In genomic region chr18:12038661-12039417, GRCh38 we compare ENCODE assay signal across 8 cellular contexts. TPM values are rescaled to one million over a fixed set of nuclear protein-coding genes. Genes with fewer than 3 reads are reported as not detected.
DNase-seq lines count a peak whose midpoint lies in the region; ATAC-seq and TF ChIP-seq lines count a peak whose summit lies in the region.

No MANE protein-coding gene starts in this region.

- intact Hi-C loops in head of caudate nucleus (cut with DNase I), result loop anchor here (2.0 to 10.0 kb wide), 2 partner anchors 100 to 304 kb away; no protein-coding TSS in a partner anchor

- H3K36me3 ChIP-seq in DOHH2 (ENCODE audit: control insufficient read depth, low read length) (no peaks in the 10 kb centered on the region), osteoblast (ENCODE audit: insufficient read depth, low read length) (no peaks in the 10 kb centered on the region), suprapubic skin (no peaks in the 10 kb centered on the region)

- H3K9me2 ChIP-seq in DOHH2 (replicated peaks; ENCODE audit: control insufficient read depth, low read length), result no peaks in the 10 kb centered on the region

- H3K36me3 Mint-ChIP-seq in activated naive CD4-positive, alpha-beta T cell treated with anti-CD3 and anti-CD28 coated beads, Interleukin-2, amount 50 U/mL, for 72 hours, result no peaks in the 10 kb centered on the region

- peak; percentile 81 for ATAC-seq in GM21717 (IDR thresholded peaks at IDR 0.05; ENCODE audit: unreplicated experiment)
- peak; percentile 71 to 87 for ATAC-seq in activated naive CD4-positive, alpha-beta T cell treated with anti-CD3 and anti-CD28 coated beads, Interleukin-2, amount 50 U/mL, for 72 hours

- TF ChIP-seq CTCF in DOHH2 (IDR thresholded peaks at IDR 0.05; ENCODE audit: low read depth, low read length, poor library complexity, severe bottlenecking) (peak; percentile 91), osteoblast (IDR thresholded peaks at IDR 0.05; ENCODE audit: extremely low read depth, low read depth, low read length) (peak; percentile 82), suprapubic skin (IDR thresholded peaks at IDR 0.05) (peak; percentile 90 to 99)

- no peak for TF ChIP-seq EP300 in suprapubic skin (IDR thresholded peaks at IDR 0.05)

- no peak overlapping the region for H3K27ac Mint-ChIP-seq in activated naive CD4-positive, alpha-beta T cell treated with anti-CD3 and anti-CD28 coated beads, Interleukin-2, amount 50 U/mL, for 72 hours

- H3K79me2 ChIP-seq in DOHH2 (ENCODE audit: control insufficient read depth, low read length) (no peaks in the 10 kb centered on the region), osteoblast (ENCODE audit: insufficient read depth, low read length) (no peaks in the 10 kb centered on the region)

- H3K9me3 ChIP-seq in DOHH2 (ENCODE audit: control insufficient read depth, insufficient read depth, low read length), result no peaks in the 10 kb centered on the region
- H3K9me3 ChIP-seq in osteoblast (ENCODE audit: low read depth, low read length), result no peaks in the 10 kb centered on the region
- no peaks in the 10 kb centered on the region for H3K9me3 ChIP-seq in suprapubic skin

- DNase-seq in Kasumi-1 (lab: John Stamatoyannopoulos, UW), result peak; percentile 47 to 58
- peak; percentile 17 for DNase-seq in SKM-1 (lab: John Stamatoyannopoulos, UW; ENCODE audit: unreplicated experiment)
- DNase-seq in activated naive CD4-positive, alpha-beta T cell treated with anti-CD3 and anti-CD28 coated beads, Interleukin-2, amount 50 U/mL, for 72 hours (ENCODE audit: low spot score in 2 of 2), result peak; percentile 81 to 83
- peak; percentile 66 to 93 (median 85) for DNase-seq in head of caudate nucleus
- DNase-seq in osteoblast (ENCODE audit: insufficient read length, low spot score, missing footprints), result peak; percentile 97
- DNase-seq in suprapubic skin (ENCODE audit: low spot score in 2 of 2), result peak; percentile 89 to 92

- H3K4me3 ChIP-seq in DOHH2 (ENCODE audit: low read length) (peak overlapping the region; percentile 81), osteoblast (ENCODE audit: insufficient read depth, low read length) (peak overlapping the region; percentile 77), suprapubic skin (peak overlapping the region; percentile 57)

- no peaks in the 10 kb centered on the region for H3F3A ChIP-seq in DOHH2 (ENCODE audit: control insufficient read depth, insufficient read depth)

- H3K27me3 ChIP-seq in DOHH2 (ENCODE audit: control insufficient read depth, low read length) (peaks cover 13% of the 10 kb centered on the region; the same call in 1 of the 2 replicates), osteoblast (ENCODE audit: insufficient read depth, low read length) (no peaks in the 10 kb centered on the region), suprapubic skin (no peaks in the 10 kb centered on the region)

- H4K20me1 ChIP-seq in DOHH2 (ENCODE audit: control insufficient read depth, insufficient read depth, low read depth, low read length) (no peaks in the 10 kb centered on the region), osteoblast (ENCODE audit: insufficient read depth, low read length) (no peaks in the 10 kb centered on the region)

- H2AFZ ChIP-seq in osteoblast (ENCODE audit: low read length), result peak overlapping the region; percentile 94

- no peak for TF ChIP-seq POLR2A in suprapubic skin (IDR thresholded peaks at IDR 0.05)

- WGBS in suprapubic skin, result under 1% methylated on average over 48 of the region's 70 CpGs

- H3K4me2 ChIP-seq in DOHH2 (ENCODE audit: low read length) (peak overlapping the region; percentile 96), osteoblast (ENCODE audit: insufficient read depth, low read length) (peak overlapping the region; percentile 85)

- H3K27ac ChIP-seq in DOHH2 (ENCODE audit: low read depth, low read length), result no peak overlapping the region
- H3K27ac ChIP-seq in osteoblast (ENCODE audit: low read depth, low read length), result peak overlapping the region; percentile 57
- peak overlapping the region; percentile 81 for H3K27ac ChIP-seq in suprapubic skin

- H3K4me1 ChIP-seq in DOHH2 (ENCODE audit: control insufficient read depth, low read length), result peaks cover 7% of the 10 kb centered on the region
- H3K4me1 ChIP-seq in osteoblast (ENCODE audit: insufficient read depth, low read length), result peaks cover 18% of the 10 kb centered on the region
- H3K4me1 ChIP-seq in suprapubic skin, result peaks cover 19% of the 10 kb centered on the region

- no peaks in the 10 kb centered on the region for H3K9me3 Mint-ChIP-seq in activated naive CD4-positive, alpha-beta T cell treated with anti-CD3 and anti-CD28 coated beads, Interleukin-2, amount 50 U/mL, for 72 hours

RNA-seq across cellular contexts. Expression of gene ANKRD62, which starts 54.8 kb away (rescaled TPM):
- not detected for total RNA-seq in activated naive CD4-positive, alpha-beta T cell treated with anti-CD3 and anti-CD28 coated beads, Interleukin-2, amount 50 U/mL, for 72 hours
- total RNA-seq in osteoblast, result not detected in 2 replicates
- 1 to 10 TPM in 1 of 4 donors, under 1 TPM in 1, not detected in 2; 0.16 to 1.2 TPM for total RNA-seq in suprapubic skin

RNA-seq across cellular contexts. Expression of gene IMPA2, which starts 57.5 kb away (rescaled TPM):
- 10 to 100 TPM; 21.9 to 36.5 TPM for total RNA-seq in activated naive CD4-positive, alpha-beta T cell treated with anti-CD3 and anti-CD28 coated beads, Interleukin-2, amount 50 U/mL, for 72 hours
- total RNA-seq in osteoblast, result 11.2 and 14.4 TPM in 2 replicates
- 100 to 1,000 TPM; 234 to 396 (median 363) TPM for total RNA-seq in suprapubic skin

Comparison
In these comparisons a context has a peak if more than half of its experiments do, and no peak if none do; other contexts are left out.
1. DNase-seq: peak in every context shown above with its lines; median percentile 97 in osteoblast; 90 in suprapubic skin; 85 in head of caudate nucleus; 82 in activated naive CD4-positive, alpha-beta T cell treated with anti-CD3 and anti-CD28 coated beads, Interleukin-2, amount 50 U/mL, for 72 hours; 52 in Kasumi-1; 17 in SKM-1.
2. RNA of gene IMPA2, which starts 57.5 kb away (total RNA-seq): 234 to 396 TPM in suprapubic skin; 21.9 to 36.5 TPM in activated naive CD4-positive, alpha-beta T cell treated with anti-CD3 and anti-CD28 coated beads, Interleukin-2, amount 50 U/mL, for 72 hours and 11.2 to 14.4 TPM in osteoblast; every median in the first group is over 4 times any median in the second.
3. Peak in every context shown above with its lines, with median percentiles within 50 percentile points of each other: H3K4me3 ChIP-seq and CTCF ChIP-seq.